In the genomic region with DNA sequence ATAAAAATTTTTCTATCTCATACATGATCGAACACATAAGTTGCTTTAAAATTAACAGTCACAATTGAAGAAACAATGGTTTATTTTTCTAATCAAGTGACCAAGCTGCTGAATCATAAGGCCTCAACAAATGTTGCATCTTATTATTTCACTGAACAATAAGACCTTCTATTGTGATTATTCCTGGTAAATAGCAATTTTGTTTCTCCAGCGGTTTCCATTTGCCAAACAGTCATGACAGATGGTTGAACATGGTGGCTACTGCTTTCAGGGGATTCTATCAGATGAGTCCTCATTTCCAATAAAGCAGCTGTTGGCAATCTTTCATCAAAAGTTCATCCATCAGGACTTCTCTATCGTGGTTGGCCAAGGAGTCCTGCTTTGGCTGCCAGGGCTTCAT, we compare ENCODE assay signal across 22 cellular contexts. TPM values are rescaled to one million over a fixed set of nuclear protein-coding genes. Genes with fewer than 3 reads are reported as not detected.
DNase-seq lines count a peak whose midpoint lies in the region; ATAC-seq, FAIRE-seq and TF ChIP-seq lines count a peak whose summit lies in the region.
"Had no signal": no experiment of that assay in that cellular context is flagged by ENCODE, and none has a peak within 500 bp of the region (broad histone marks: within the 10 kb centered on the region; RNA-seq: fewer than 3 reads in every experiment).

No MANE protein-coding gene starts in this region.

- no peak for TF ChIP-seq RAD21 in HepG2 (CRISPR knock-in tag; IDR thresholded peaks at IDR 0.05)

- no peaks in the 10 kb centered on the region for H3K27me3 ChIP-seq in layer of hippocampus (ENCODE audit: control insufficient read depth, insufficient read depth, low read length)
- H3K27me3 ChIP-seq in HepG2 (ENCODE audit: control insufficient read depth in 1 of 2, insufficient read depth in 2 of 2, low read length in 2 of 2): no peaks in the 10 kb centered on the region; a peak in 1 of 5 replicates
- H3K27me3 ChIP-seq: BLaER1 treated with 17β-estradiol and CSF1 and Interleukin-3, amounts not matched to agents 10 nM and 100 nM had no signal

- H3K79me2 ChIP-seq in HepG2 (ENCODE audit: insufficient read depth, low read length): no peaks in the 10 kb centered on the region

- POLR2A ChIA-PET in HepG2 (lab: Yijun Ruan, JAX): no interaction called here

- CTCF ChIA-PET in HepG2 (lab: Yijun Ruan, JAX; ENCODE audit: low intra/inter-chr PET ratio, low total read pairs): no interaction called here

- peaks cover 4% of the 10 kb centered on the region; the same call in 1 of the 2 replicates for H3K4me1 ChIP-seq in HepG2 (ENCODE audit: insufficient read depth, low read length)
- H3K4me1 ChIP-seq: A549; BLaER1 treated with 17β-estradiol and CSF1 and Interleukin-3, amounts not matched to agents 10 nM and 100 nM; HAP-1 had no signal

- no peak overlapping the region for H2AFZ ChIP-seq in HepG2 (ENCODE audit: low read length)
- H2AFZ ChIP-seq: GM23248 had no signal

- no peaks in the 10 kb centered on the region for H3K9me3 ChIP-seq in HepG2 (ENCODE audit: low read length)
- H3K9me3 ChIP-seq: A549; BLaER1 treated with 17β-estradiol and CSF1 and Interleukin-3, amounts not matched to agents 10 nM and 100 nM; HAP-1 had no signal

- no TSS peak for BruUV-seq in HepG2 (replicated peaks; lab: Mats Ljungman, UMichigan)

- H3K4me2 ChIP-seq in HepG2 (ENCODE audit: low read depth, low read length): no peak overlapping the region
- H3K4me2 ChIP-seq: A549; BLaER1 treated with 17β-estradiol and CSF1 and Interleukin-3, amounts not matched to agents 10 nM and 100 nM; KMS-11 had no signal

- in situ Hi-C loops in HepG2 (cut with HindIII; ENCODE audit: extremely low pct_ligation_motif_present, low pct_unique_long_range_greater_than_20kb): no loop called here

- no peaks in the 10 kb centered on the region for H4K20me1 ChIP-seq in HepG2 (ENCODE audit: insufficient read depth, low read length)

- FAIRE-seq in HTR-8/SVneo (lab: Jason Lieb, UNC) (peak; percentile 55), HepG2 (lab: Jason Lieb, UNC) (no peak)
- FAIRE-seq: A549, GM12878, GM19239 had no signal

- no peak for TF ChIP-seq CTCF in HepG2 (CRISPR knock-in tag; IDR thresholded peaks at IDR 0.05)

- intact Hi-C loops in HepG2 (cut with micrococcal nuclease; ENCODE audit: unreplicated experiment): no loop called here

- H3K4me3 ChIP-seq in HepG2 (replicated peaks in 1 of 3; ENCODE audit: insufficient read depth in 1 of 3, low read depth in 2 of 3, low read length in 3 of 3): no peak overlapping the region
- H3K4me3 ChIP-seq: A549; BLaER1 treated with 17β-estradiol and CSF1 and Interleukin-3, amounts not matched to agents 10 nM and 100 nM; GM12878; GM23248; HAP-1 had no signal

- no peak for TF ChIP-seq POLR2A in HepG2 (IDR thresholded peaks at IDR 0.05; ENCODE audit: insufficient read depth in 1 of 2, low read depth in 2 of 2, low read length in 2 of 2)

- no peak for ATAC-seq in HepG2
- ATAC-seq: A549; CD8-positive, alpha-beta T cell; GM12878 had no signal

- H3K27ac ChIP-seq in caudate nucleus (ENCODE audit: low read depth, low read length): peak overlapping the region; percentile 55
- H3K27ac ChIP-seq in layer of hippocampus (ENCODE audit: low read depth, low read length): peak overlapping the region; percentile 80
- no peak overlapping the region for H3K27ac ChIP-seq in HepG2 (ENCODE audit: extremely low read length, insufficient read depth, low read length)
- H3K27ac ChIP-seq: A549; BLaER1 treated with 17β-estradiol and CSF1 and Interleukin-3, amounts not matched to agents 10 nM and 100 nM; GM23248; KMS-11 had no signal

- 99% methylated on average over 3 of the region's 3 CpGs for WGBS in HepG2 (ENCODE audit: low lambda C conversion rate)

- no peak overlapping the region for H3K9ac ChIP-seq in HepG2 (ENCODE audit: insufficient read depth, low read depth, low read length)
- H3K9ac ChIP-seq: BLaER1 treated with 17β-estradiol and CSF1 and Interleukin-3, amounts not matched to agents 10 nM and 100 nM; GM23248; KMS-11 had no signal

- H3K36me3 ChIP-seq in HepG2 (replicated peaks in 1 of 2; ENCODE audit: control insufficient read depth in 1 of 2, insufficient read depth in 2 of 2, low read length in 2 of 2): peaks cover 9 to 35% of the 10 kb centered on the region in 2 experiments

- DNase-seq in HTR-8/SVneo (ENCODE audit: insufficient read length, low spot score) (no peak), caudate nucleus (lab: John Stamatoyannopoulos, UW) (peak in 7 of 61 donors; percentile 4 to 32 (median 12)), superior temporal gyrus (ENCODE audit: extremely low spot score) (peak; percentile 90), NCI-H2227 treated with DMSO at 0.1 percent for 48 hours (lab: John Stamatoyannopoulos, UW) (no peak), KG1 (lab: John Stamatoyannopoulos, UW) (no peak), HepG2 (ENCODE audit: low spot score) (no peak)
- DNase-seq: CD8-positive, alpha-beta T cell; DMS53; EL; GM23248; NCI-H1417; NCI-H187; NCI-H2107; NCI-H524; NCI-H82 had no signal

- no peak for TF ChIP-seq EP300 in HepG2 (IDR thresholded peaks at IDR 0.05; ENCODE audit: low read depth in 2 of 2, low read length in 2 of 2)
- no peak for TF ChIP-seq EP300 in HepG2 (CRISPR knock-in tag; IDR thresholded peaks at IDR 0.05; ENCODE audit: borderline replicate concordance)

RNA-seq across cellular contexts. Expression of gene TOMM20L, which starts 13.0 kb away (rescaled TPM):
- total RNA-seq in HepG2 (2016; rRNA removed; fragmentation: Illumina TruSeq; extraction: Trizol): 0.46 TPM in 1 of 2 replicates, not detected in the other
- 0.51 TPM in 1 of 2 replicates, not detected in the other for total RNA-seq in HepG2 (2016; cell fraction: cytosol; rRNA removed; fragmentation: Illumina TruSeq; extraction: Trizol; ENCODE audit: low read depth)
- not detected in 2 replicates for total RNA-seq in HepG2 (2016; cell fraction: insoluble cytoplasmic fraction; rRNA removed; fragmentation: Illumina TruSeq; extraction: Trizol)
- total RNA-seq in HepG2 (2016; cell fraction: membrane; rRNA removed; fragmentation: Illumina TruSeq; extraction: Trizol): not detected in 2 replicates
- total RNA-seq in HepG2 (2016; cell fraction: nucleus; rRNA removed; fragmentation: Illumina TruSeq; extraction: Trizol): not detected in 2 replicates
- polyA plus RNA-seq in HepG2 (2011; rRNA removed): not detected in 2 replicates
- polyA plus RNA-seq in HepG2 (2011; cell fraction: cytosol; rRNA removed): not detected in 2 replicates
- not detected in 2 replicates for polyA plus RNA-seq in HepG2 (2011; cell fraction: nucleus; rRNA removed)
- polyA plus RNA-seq in HepG2 (2012): 0.32 TPM in 1 of 2 replicates, not detected in the other
- 0.59 and 0.78 TPM in 2 replicates for polyA plus RNA-seq in HepG2 (2016; cell fraction: cytosol; fragmentation: Illumina TruSeq; extraction: Trizol; ENCODE audit: low read depth)
- 0.50 TPM in 1 of 2 replicates, not detected in the other for polyA plus RNA-seq in HepG2 (2016; cell fraction: insoluble cytoplasmic fraction; fragmentation: Illumina TruSeq; extraction: Trizol; ENCODE audit: low read depth)
- polyA plus RNA-seq in HepG2 (2016; cell fraction: membrane; fragmentation: Illumina TruSeq; extraction: Trizol; ENCODE audit: low read depth): 0.35 TPM in 1 of 2 replicates, not detected in the other
- not detected in 2 replicates for polyA plus RNA-seq in HepG2 (2016; cell fraction: nucleus; fragmentation: Illumina TruSeq; extraction: Trizol; ENCODE audit: insufficient read depth, low read depth)
- polyA minus RNA-seq in HepG2 (2011; rRNA and poly(A)+ RNA removed; ENCODE audit: low replicate concordance): not detected in 2 replicates
- polyA minus RNA-seq in HepG2 (2011; cell fraction: cytosol; rRNA and poly(A)+ RNA removed): not detected in 2 replicates
- not detected in 2 replicates for polyA minus RNA-seq in HepG2 (2011; cell fraction: nucleus; rRNA and poly(A)+ RNA removed)
- total RNA-seq: GM23248 had no signal
- polyA plus RNA-seq: A549, GM12878, GM23248 had no signal

RNA-seq across cellular contexts. Expression of gene TIMM9, which starts 18.6 kb away (rescaled TPM):
- total RNA-seq in HepG2 (2016; rRNA removed; fragmentation: Illumina TruSeq; extraction: Trizol): 42.5 and 58.2 TPM in 2 replicates
- 62.3 and 64.8 TPM in 2 replicates for total RNA-seq in HepG2 (2016; cell fraction: cytosol; rRNA removed; fragmentation: Illumina TruSeq; extraction: Trizol; ENCODE audit: low read depth)
- 50.4 and 66.6 TPM in 2 replicates for total RNA-seq in HepG2 (2016; cell fraction: insoluble cytoplasmic fraction; rRNA removed; fragmentation: Illumina TruSeq; extraction: Trizol)
- 69.8 and 70.5 TPM in 2 replicates for total RNA-seq in HepG2 (2016; cell fraction: membrane; rRNA removed; fragmentation: Illumina TruSeq; extraction: Trizol)
- total RNA-seq in HepG2 (2016; cell fraction: nucleus; rRNA removed; fragmentation: Illumina TruSeq; extraction: Trizol): 15.9 and 19.8 TPM in 2 replicates
- polyA plus RNA-seq in HepG2 (2011; rRNA removed): 24.4 and 30.5 TPM in 2 replicates
- 32.7 and 60.6 TPM in 2 replicates for polyA plus RNA-seq in HepG2 (2011; cell fraction: cytosol; rRNA removed)
- polyA plus RNA-seq in HepG2 (2011; cell fraction: nucleus; rRNA removed): 8.1 and 13.9 TPM in 2 replicates
- 126 and 136 TPM in 2 replicates for polyA plus RNA-seq in HepG2 (2012)
- 62.8 and 79.8 TPM in 2 replicates for polyA plus RNA-seq in HepG2 (2016; cell fraction: cytosol; fragmentation: Illumina TruSeq; extraction: Trizol; ENCODE audit: low read depth)
- polyA plus RNA-seq in HepG2 (2016; cell fraction: insoluble cytoplasmic fraction; fragmentation: Illumina TruSeq; extraction: Trizol; ENCODE audit: low read depth): 106 and 111 TPM in 2 replicates
- polyA plus RNA-seq in HepG2 (2016; cell fraction: membrane; fragmentation: Illumina TruSeq; extraction: Trizol; ENCODE audit: low read depth): 86.4 and 100 TPM in 2 replicates
- polyA plus RNA-seq in HepG2 (2016; cell fraction: nucleus; fragmentation: Illumina TruSeq; extraction: Trizol; ENCODE audit: insufficient read depth, low read depth): 48.4 and 55.3 TPM in 2 replicates
- polyA minus RNA-seq in HepG2 (2011; rRNA and poly(A)+ RNA removed; ENCODE audit: low replicate concordance): 9.7 and 18.3 TPM in 2 replicates
- 22.8 and 35.7 TPM in 2 replicates for polyA minus RNA-seq in HepG2 (2011; cell fraction: cytosol; rRNA and poly(A)+ RNA removed)
- 9.0 and 15.0 TPM in 2 replicates for polyA minus RNA-seq in HepG2 (2011; cell fraction: nucleus; rRNA and poly(A)+ RNA removed)

RNA-seq across cellular contexts. Expression of gene KIAA0586, which starts 18.8 kb away (rescaled TPM):
- 25.2 and 37.6 TPM in 2 replicates for total RNA-seq in HepG2 (2016; rRNA removed; fragmentation: Illumina TruSeq; extraction: Trizol)
- 4.2 and 5.4 TPM in 2 replicates for total RNA-seq in HepG2 (2016; cell fraction: cytosol; rRNA removed; fragmentation: Illumina TruSeq; extraction: Trizol; ENCODE audit: low read depth)
- total RNA-seq in HepG2 (2016; cell fraction: insoluble cytoplasmic fraction; rRNA removed; fragmentation: Illumina TruSeq; extraction: Trizol): 26.5 and 35.3 TPM in 2 replicates
- 10.7 and 11.8 TPM in 2 replicates for total RNA-seq in HepG2 (2016; cell fraction: membrane; rRNA removed; fragmentation: Illumina TruSeq; extraction: Trizol)
- 28.1 and 44.6 TPM in 2 replicates for total RNA-seq in HepG2 (2016; cell fraction: nucleus; rRNA removed; fragmentation: Illumina TruSeq; extraction: Trizol)
- 10.1 and 12.6 TPM in 2 replicates for polyA plus RNA-seq in HepG2 (2011; rRNA removed)
- 5.6 and 6.7 TPM in 2 replicates for polyA plus RNA-seq in HepG2 (2011; cell fraction: cytosol; rRNA removed)
- 6.7 and 7.4 TPM in 2 replicates for polyA plus RNA-seq in HepG2 (2011; cell fraction: nucleus; rRNA removed)
- 7.2 and 9.9 TPM in 2 replicates for polyA plus RNA-seq in HepG2 (2012)
- polyA plus RNA-seq in HepG2 (2016; cell fraction: cytosol; fragmentation: Illumina TruSeq; extraction: Trizol; ENCODE audit: low read depth): 1.4 and 1.6 TPM in 2 replicates
- 16.9 and 17.3 TPM in 2 replicates for polyA plus RNA-seq in HepG2 (2016; cell fraction: insoluble cytoplasmic fraction; fragmentation: Illumina TruSeq; extraction: Trizol; ENCODE audit: low read depth)
- polyA plus RNA-seq in HepG2 (2016; cell fraction: membrane; fragmentation: Illumina TruSeq; extraction: Trizol; ENCODE audit: low read depth): 2.3 and 2.9 TPM in 2 replicates
- 16.4 and 20.5 TPM in 2 replicates for polyA plus RNA-seq in HepG2 (2016; cell fraction: nucleus; fragmentation: Illumina TruSeq; extraction: Trizol; ENCODE audit: insufficient read depth, low read depth)
- polyA minus RNA-seq in HepG2 (2011; rRNA and poly(A)+ RNA removed; ENCODE audit: low replicate concordance): 18.3 and 31.2 TPM in 2 replicates
- 13.4 and 19.8 TPM in 2 replicates for polyA minus RNA-seq in HepG2 (2011; cell fraction: cytosol; rRNA and poly(A)+ RNA removed)
- polyA minus RNA-seq in HepG2 (2011; cell fraction: nucleus; rRNA and poly(A)+ RNA removed): 55.9 and 64.5 TPM in 2 replicates
